2 cellular contexts compared by ENCODE assay signal in genomic region chr2:11540996-11541692, GRCh38.
A peak's percentile ranks its signal among the peaks of the same experiment; 100 is the strongest.
TF ChIP-seq lines count a peak whose summit lies in the region.

No MANE protein-coding gene starts in this region.

TF ChIP-seq in Ishikawa, 13 proteins besides CTCF, POLR2A, EP300 and RAD21:
- TF ChIP-seq NFIC (IDR thresholded peaks at IDR 0.05) (peak; percentile 68), EGR1 (IDR thresholded peaks at IDR 0.05) (no peak), REST (IDR thresholded peaks at IDR 0.05; ENCODE audit: low read depth) (no peak)
TF ChIP-seq in Ishikawa: peak in this region for 1.

TF ChIP-seq in H1, 55 proteins besides CTCF, POLR2A, EP300 and RAD21:
- TF ChIP-seq CHD7 (IDR thresholded peaks at IDR 0.05; ENCODE audit: insufficient replicate concordance, low read length) (no peak), HDAC2 (IDR thresholded peaks at IDR 0.05; ENCODE audit: borderline replicate concordance in 1 of 2, low read depth in 2 of 2, low read length in 2 of 2) (no peak), TBP (IDR thresholded peaks at IDR 0.05; ENCODE audit: low read depth, low read length) (no peak), CHD2 (IDR thresholded peaks at IDR 0.05; ENCODE audit: low read length) (no peak), EZH2 (IDR thresholded peaks at IDR 0.05; ENCODE audit: low read depth, low read length, severe bottlenecking) (no peak), KDM4A (IDR thresholded peaks at IDR 0.05; ENCODE audit: low read depth, low read length, severe bottlenecking) (no peak), ATF3 (IDR thresholded peaks at IDR 0.05; ENCODE audit: insufficient read depth, low read depth, low read length) (no peak), SIRT6 (IDR thresholded peaks at IDR 0.05; ENCODE audit: low read length) (no peak), ATF2 (IDR thresholded peaks at IDR 0.05; ENCODE audit: low read length) (no peak), CBX8 (IDR thresholded peaks at IDR 0.05; ENCODE audit: borderline replicate concordance, low read depth, low read length) (no peak), NRF1 (IDR thresholded peaks at IDR 0.05; ENCODE audit: low read depth, low read length) (no peak), TEAD4 (IDR thresholded peaks at IDR 0.05; ENCODE audit: low read depth, low read length) (no peak), CREB1 (IDR thresholded peaks at IDR 0.05) (no peak), NANOG (IDR thresholded peaks at IDR 0.05; ENCODE audit: insufficient read depth, low read depth, low read length, poor library complexity, severe bottlenecking) (no peak), MAX (IDR thresholded peaks at IDR 0.05) (no peak)
